ENCODE assay signal across 2 cellular contexts in genomic region chr12:66051361-66051760, GRCh38.
TF ChIP-seq lines count a peak whose summit lies in the region.

No MANE protein-coding gene starts in this region.

TF ChIP-seq in SK-N-SH treated with all-trans-retinoic acid at 6 μM for 48 hours, 23 proteins besides CTCF, POLR2A, EP300 and RAD21 (continued from another document):
- TF ChIP-seq CREB5 (CRISPR knock-in tag; IDR thresholded peaks at IDR 0.05; ENCODE audit: low read depth) (no peak), ISL1 (CRISPR knock-in tag; IDR thresholded peaks at IDR 0.05) (no peak), ESRRG (CRISPR knock-in tag; IDR thresholded peaks at IDR 0.05) (no peak), POU6F1 (CRISPR knock-in tag; IDR thresholded peaks at IDR 0.05; ENCODE audit: borderline replicate concordance, low read depth) (no peak), ZNF8 (CRISPR knock-in tag; IDR thresholded peaks at IDR 0.05) (no peak)
TF ChIP-seq in SK-N-SH treated with all-trans-retinoic acid at 6 μM for 48 hours: peak in this region for 0.

TF ChIP-seq in GM12878, 131 proteins besides CTCF, POLR2A, EP300 and RAD21 (continued from another document):
- TF ChIP-seq USF2 (IDR thresholded peaks at IDR 0.05; ENCODE audit: borderline replicate concordance, low read depth, low read length) (no peak), KLF5 (IDR thresholded peaks at IDR 0.05; ENCODE audit: partially characterized antibody) (no peak), PBX3 (IDR thresholded peaks at IDR 0.05; ENCODE audit: insufficient replicate concordance, low read depth, low read length) (no peak), IKZF2 (IDR thresholded peaks at IDR 0.05) (no peak), BCL11A (IDR thresholded peaks at IDR 0.05; ENCODE audit: low read depth, low read length) (no peak), USF1 (IDR thresholded peaks at IDR 0.05; ENCODE audit: borderline replicate concordance, extremely low read length, insufficient read depth, low read depth, low read length) (no peak), NBN (IDR thresholded peaks at IDR 0.05) (no peak), ZNF687 (IDR thresholded peaks at IDR 0.05) (no peak), RAD51 (IDR thresholded peaks at IDR 0.05) (no peak), HSF1 (IDR thresholded peaks at IDR 0.05; ENCODE audit: low read depth, low read length) (no peak), KDM1A (IDR thresholded peaks at IDR 0.05; ENCODE audit: borderline replicate concordance) (no peak), JUNB (IDR thresholded peaks at IDR 0.05) (no peak), STAT3 (IDR thresholded peaks at IDR 0.05; ENCODE audit: low read depth, low read length) (no peak)
